17 cellular contexts compared by ENCODE assay signal in the genomic region with DNA sequence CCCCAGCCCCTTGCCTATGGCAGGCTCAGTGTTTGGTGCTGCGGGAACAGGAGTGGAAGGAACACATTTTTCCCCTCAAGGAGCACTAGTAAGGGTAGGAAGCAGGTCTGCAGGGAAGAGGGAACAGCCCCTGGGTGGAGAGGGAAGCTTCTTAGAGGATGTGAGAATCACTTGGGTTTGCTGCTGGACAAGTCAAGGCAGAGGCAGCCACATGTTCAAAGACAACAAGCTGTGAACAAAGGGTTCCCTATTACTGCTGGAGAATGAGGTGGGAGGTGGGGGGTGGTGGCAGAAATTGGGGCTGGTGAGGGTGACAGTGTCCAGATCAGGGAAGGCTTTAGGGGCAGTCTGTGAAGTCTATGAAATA. TPM values are rescaled to one million over a fixed set of nuclear protein-coding genes. Genes with fewer than 3 reads are reported as not detected.
A peak's percentile ranks its signal among the peaks of the same experiment; 100 is the strongest.
DNase-seq lines count a peak whose midpoint lies in the region; ATAC-seq and TF ChIP-seq lines count a peak whose summit lies in the region.
"Had no signal": no experiment of that assay in that cellular context is flagged by ENCODE, and none has a peak within 500 bp of the region (broad histone marks: within the 10 kb centered on the region; RNA-seq: fewer than 3 reads in every experiment).

No MANE protein-coding gene starts in this region.

- H3K9me3 Mint-ChIP-seq in MCF 10A (ENCODE audit: unreplicated experiment), result no peaks in the 10 kb centered on the region
- no peaks in the 10 kb centered on the region for H3K9me3 Mint-ChIP-seq in stimulated activated effector memory CD8-positive, alpha-beta T cell treated with anti-CD3 and anti-CD28 coated beads, Interleukin-12 subunit alpha, Interleukin-12 subunit beta, amount 100 ng/mL, for 72 hours
- H3K9me3 Mint-ChIP-seq: H9 had no signal

- peak overlapping the region; percentile 5 for H3K27ac ChIP-seq in Panc1 (ENCODE audit: low read length)
- H3K27ac ChIP-seq: C4-2B, SJSA1 had no signal

- H3K4me3 Mint-ChIP-seq in MCF 10A (ENCODE audit: unreplicated experiment), result no peak overlapping the region
- no peak overlapping the region for H3K4me3 Mint-ChIP-seq in stimulated activated effector memory CD8-positive, alpha-beta T cell treated with anti-CD3 and anti-CD28 coated beads, Interleukin-12 subunit alpha, Interleukin-12 subunit beta, amount 100 ng/mL, for 72 hours
- H3K4me3 Mint-ChIP-seq: H9 had no signal

- intact Hi-C loops in Panc1 (cut with micrococcal nuclease; ENCODE audit: unreplicated experiment), result no loop called here
- intact Hi-C loops in MCF 10A (cut with micrococcal nuclease), result no loop called here

- DNase-seq in Panc1 (ENCODE audit: low read depth, low spot score), result no peak
- DNase-seq in MCF 10A (ENCODE audit: unreplicated experiment), result no peak
- no peak for DNase-seq in stimulated activated effector memory CD8-positive, alpha-beta T cell treated with anti-CD3 and anti-CD28 coated beads, Interleukin-12 subunit alpha, Interleukin-12 subunit beta, amount 100 ng/mL, for 72 hours (ENCODE audit: low spot score in 2 of 2)
- DNase-seq in SIG-M5 (lab: John Stamatoyannopoulos, UW), result no peak
- DNase-seq in retina, result no peak
- DNase-seq: AML-193, DMS79 treated with DMSO at 0.1 percent for 48 hours, H9, NCI-H1436 treated with DMSO at 0.1 percent for 48 hours, NCI-H2029, NCI-H345, NCI-H524 treated with DMSO at 0.1 percent for 48 hours, PC-3 had no signal

- TF ChIP-seq CTCF in Panc1 (IDR thresholded peaks at IDR 0.05) (no peak), MCF 10A (IDR thresholded peaks at IDR 0.05; ENCODE audit: unreplicated experiment) (no peak)

- BruUV-seq in Panc1 (replicated peaks; lab: Mats Ljungman, UMichigan) (no TSS peak), MCF 10A (replicated peaks; lab: Mats Ljungman, UMichigan) (no TSS peak)

- no peaks in the 10 kb centered on the region for H3K27me3 Mint-ChIP-seq in MCF 10A (ENCODE audit: insufficient read depth, unreplicated experiment)

- H3K36me3 Mint-ChIP-seq in MCF 10A (ENCODE audit: insufficient read depth, unreplicated experiment), result no peaks in the 10 kb centered on the region
- no peaks in the 10 kb centered on the region for H3K36me3 Mint-ChIP-seq in stimulated activated effector memory CD8-positive, alpha-beta T cell treated with anti-CD3 and anti-CD28 coated beads, Interleukin-12 subunit alpha, Interleukin-12 subunit beta, amount 100 ng/mL, for 72 hours

- H3K4me1 Mint-ChIP-seq in MCF 10A (ENCODE audit: insufficient read depth, unreplicated experiment), result peaks cover 20% of the 10 kb centered on the region
- peaks cover 6% of the 10 kb centered on the region for H3K4me1 Mint-ChIP-seq in stimulated activated effector memory CD8-positive, alpha-beta T cell treated with anti-CD3 and anti-CD28 coated beads, Interleukin-12 subunit alpha, Interleukin-12 subunit beta, amount 100 ng/mL, for 72 hours

- H3K36me3 ChIP-seq in Panc1 (ENCODE audit: control insufficient read depth, insufficient read depth, low read length), result no peaks in the 10 kb centered on the region
- H3K36me3 ChIP-seq: SJSA1 had no signal

- H3K4me3 ChIP-seq in Panc1 (ENCODE audit: low read depth in 2 of 2, low read length in 2 of 2), result no peak overlapping the region
- H3K4me3 ChIP-seq: SJSA1 had no signal

- peak overlapping the region; percentile 84 for H3K27ac Mint-ChIP-seq in MCF 10A (ENCODE audit: low read depth, unreplicated experiment)
- H3K27ac Mint-ChIP-seq in stimulated activated effector memory CD8-positive, alpha-beta T cell treated with anti-CD3 and anti-CD28 coated beads, Interleukin-12 subunit alpha, Interleukin-12 subunit beta, amount 100 ng/mL, for 72 hours, result peak overlapping the region; percentile 12
- H3K27ac Mint-ChIP-seq: H9 had no signal

- H3K4me1 ChIP-seq in Panc1 (ENCODE audit: control insufficient read depth, insufficient read depth, low read length), result peaks cover 12% of the 10 kb centered on the region; the same call in 1 of the 2 replicates
- H3K4me1 ChIP-seq: SJSA1 had no signal

- POLR2A ChIA-PET in Panc1 (lab: Charles Lee), result no interaction called here
- POLR2A ChIA-PET in MCF 10A (lab: Yijun Ruan, JAX), result interaction anchor here (0.6 to 1.7 kb wide), 10 partner anchors 9 to 179 kb away, joined by 3 to 5 read pairs (median 3); a partner anchor contains a TSS

- in situ Hi-C loops in Panc1 (cut with HindIII; ENCODE audit: low pct_unique_long_range_greater_than_20kb, low sequenced_read_pairs), result no loop called here

- ATAC-seq in Panc1 (no peak), esophagus mucosa (peak; percentile 18), HG03442 (IDR thresholded peaks at IDR 0.05; ENCODE audit: unreplicated experiment) (no peak)
- ATAC-seq in stimulated activated effector memory CD8-positive, alpha-beta T cell treated with anti-CD3 and anti-CD28 coated beads, Interleukin-12 subunit alpha, Interleukin-12 subunit beta, amount 100 ng/mL, for 72 hours, result no peak
- ATAC-seq: PC-3 had no signal

- H3K27me3 ChIP-seq in Panc1 (ENCODE audit: control insufficient read depth, insufficient read depth, low read length), result no peaks in the 10 kb centered on the region
- H3K27me3 ChIP-seq: SJSA1 had no signal

- CTCF ChIA-PET in Panc1 (lab: Charles Lee) (interaction anchor here (0.5 kb wide), 1 partner anchor 12 kb away, joined by 5 read pairs; no protein-coding TSS in a partner anchor), MCF 10A (lab: Yijun Ruan, JAX) (interaction anchor here (1.0 to 1.2 kb wide), 3 partner anchors 58 to 118 kb away, joined by 3 to 5 read pairs (median 3); no protein-coding TSS in a partner anchor)

- no peaks in the 10 kb centered on the region for H3K9me3 ChIP-seq in Panc1 (ENCODE audit: control insufficient read depth, insufficient read depth, low read depth, low read length)
- H3K9me3 ChIP-seq: SJSA1 had no signal

RNA-seq across cellular contexts. Expression of a gene that starts 24.8 kb away (rescaled TPM):
- 145 TPM for total RNA-seq in Panc1 (2021; ENCODE audit: unreplicated experiment)
- 241 TPM for polyA plus RNA-seq in Panc1 (2012; ENCODE audit: insufficient read length)
- 22.5 and 43.5 TPM in 2 replicates for total RNA-seq in MCF 10A (2022)
- total RNA-seq in esophagus mucosa, result 28.7 TPM
